In genomic region chr9:137478613-137479314, GRCh38 we compare ENCODE assay signal across 13 cellular contexts. TPM values are rescaled to one million over a fixed set of nuclear protein-coding genes. Genes with fewer than 3 reads are reported as not detected.
DNase-seq lines count a peak whose midpoint lies in the region; ATAC-seq and TF ChIP-seq lines count a peak whose summit lies in the region.
"Had no signal": no experiment of that assay in that cellular context is flagged by ENCODE, and none has a peak within 500 bp of the region (broad histone marks: within the 10 kb centered on the region; RNA-seq: fewer than 3 reads in every experiment).

No MANE protein-coding gene starts in this region.

- TF ChIP-seq CTCF in BE2C (IDR thresholded peaks at IDR 0.05; ENCODE audit: low read depth, low read length) (no peak), choroid plexus epithelial cell (conservative IDR thresholded peaks at IDR 0.05; ENCODE audit: low read depth, low read length) (no peak)

- no peak overlapping the region for H3K56ac ChIP-seq in mesendoderm (ENCODE audit: low read length)

- H3K27me3 ChIP-seq in BE2C (no peaks in the 10 kb centered on the region), mesendoderm (ENCODE audit: insufficient read depth, low read length, poor library complexity) (no peaks in the 10 kb centered on the region)
- H3K27me3 ChIP-seq: BLaER1 had no signal

- H3K4me1 ChIP-seq in BE2C (peaks cover 30% of the 10 kb centered on the region), mesendoderm (ENCODE audit: control insufficient read depth, low read depth, low read length) (no peaks in the 10 kb centered on the region)

- H3K4me2 ChIP-seq in mesendoderm (ENCODE audit: low read length): no peak overlapping the region
- H3K4me2 ChIP-seq: BLaER1 had no signal

- H3K18ac ChIP-seq in mesendoderm (ENCODE audit: low read length): no peak overlapping the region

- H3K36me3 ChIP-seq in BE2C (no peaks in the 10 kb centered on the region), mesendoderm (ENCODE audit: control insufficient read depth, insufficient read depth, low read length) (no peaks in the 10 kb centered on the region)

- DNase-seq in BE2C (peak; percentile 71), LHCN-M2 (ENCODE audit: low read depth) (peak; percentile 63), choroid plexus epithelial cell (ENCODE audit: low read depth) (peak; percentile 70), mesendoderm (peak; percentile 70)
- no peak for DNase-seq in activated CD4-positive, alpha-beta T cell treated with anti-CD3 and anti-CD28 coated beads, Interleukin-2, amount 50 U/mL, for 48 hours
- DNase-seq: NCI-H69 had no signal

- no peaks in the 10 kb centered on the region for H3K79me2 ChIP-seq in mesendoderm (ENCODE audit: control insufficient read depth, insufficient read depth, low read length)

- no peak overlapping the region for H3K27ac ChIP-seq in mesendoderm (ENCODE audit: low read depth, low read length)
- H3K27ac ChIP-seq: BLaER1 had no signal

- H2BK120ac ChIP-seq in mesendoderm (ENCODE audit: low read depth, low read length): no peak overlapping the region

- WGBS in mesendoderm (ENCODE audit: extremely low coverage, insufficient coverage, low lambda C conversion rate): no CpG with 5 or more reads among the region's 34 CpGs

- H3K9me3 ChIP-seq in BE2C: no peaks in the 10 kb centered on the region; the same call in 1 of the 2 replicates

- no peak overlapping the region for H2AK5ac ChIP-seq in mesendoderm (ENCODE audit: low read length)

- H4K8ac ChIP-seq in mesendoderm (ENCODE audit: low read depth, low read length): no peak overlapping the region

- H4K5ac ChIP-seq in mesendoderm (ENCODE audit: low read length): no peak overlapping the region

- ATAC-seq in HG02885 (IDR thresholded peaks at IDR 0.05; ENCODE audit: poor library complexity, unreplicated experiment) (no peak), GM19395 (IDR thresholded peaks at IDR 0.05; ENCODE audit: unreplicated experiment) (no peak), HG02981 (IDR thresholded peaks at IDR 0.05; ENCODE audit: unreplicated experiment) (no peak)
- ATAC-seq: activated CD4-positive, CD25-positive, alpha-beta regulatory T cell treated with anti-CD3 and anti-CD28 coated beads, Interleukin-2, amount 50 U/mL, for 24 hours had no signal

- H2BK15ac ChIP-seq in mesendoderm (replicated peaks; ENCODE audit: low read depth): no peak overlapping the region

- no peak overlapping the region for H3K23ac ChIP-seq in mesendoderm (ENCODE audit: low read length)

- no peak overlapping the region for H2BK5ac ChIP-seq in mesendoderm (ENCODE audit: low read length)

- H3K4ac ChIP-seq in mesendoderm (ENCODE audit: low read depth, low read length): no peak overlapping the region

- H3K79me1 ChIP-seq in mesendoderm (ENCODE audit: low read length): no peaks in the 10 kb centered on the region

- no peak overlapping the region for H3K9ac ChIP-seq in mesendoderm (ENCODE audit: low read length)
- H3K9ac ChIP-seq: BLaER1 had no signal

- H3K4me3 ChIP-seq in BE2C (ENCODE audit: low read depth, low read length): no peak overlapping the region; the same call in 1 of the 2 replicates
- peak overlapping the region; percentile 15 for H3K4me3 ChIP-seq in choroid plexus epithelial cell (ENCODE audit: low read depth, low read length)
- no peak overlapping the region for H3K4me3 ChIP-seq in mesendoderm (ENCODE audit: low read length)
- H3K4me3 ChIP-seq: BLaER1 had no signal

RNA-seq across cellular contexts. Expression of gene NSMF, which starts 19.6 kb away (rescaled TPM):
- polyA plus RNA-seq in BE2C (2012; ENCODE audit: insufficient read depth, insufficient read length, low read depth): 457 TPM
- 53.7 and 64.0 TPM in 2 replicates for total RNA-seq in LHCN-M2 (2014; rRNA removed)
- polyA plus RNA-seq in LHCN-M2 (2012): 38.4 TPM
- polyA plus RNA-seq in mesendoderm (2013, experiment 1 of 2): 27.2 TPM
- 28.2 TPM for polyA plus RNA-seq in mesendoderm (2013, experiment 2 of 2)

RNA-seq across cellular contexts. Expression of gene ENTPD8, which starts 37.6 kb away (rescaled TPM):
- 0.20 TPM for polyA plus RNA-seq in BE2C (2012; ENCODE audit: insufficient read depth, insufficient read length, low read depth)
- not detected in 2 replicates for total RNA-seq in LHCN-M2 (2014; rRNA removed)
- polyA plus RNA-seq in LHCN-M2 (2012): not detected
- polyA plus RNA-seq in mesendoderm (2013, experiment 1 of 2): 0.07 TPM
- 0.04 TPM for polyA plus RNA-seq in mesendoderm (2013, experiment 2 of 2)
- total RNA-seq: activated T-helper 1 cell treated with anti-CD3 and anti-CD28 coated beads, Interleukin-12 subunit alpha, Interleukin-12 subunit beta, Interleukin-2, Interleukin-4 antibody, amounts not matched to agents 30 ng/mL and 10 ng/mL and 1 ng/mL, durations not matched to agents 14 hours and 24 hours and 36 hours; SK-MEL-5 had no signal

RNA-seq across cellular contexts. Expression of gene NOXA1, which starts 55.6 kb away (rescaled TPM):
- not detected for polyA plus RNA-seq in BE2C (2012; ENCODE audit: insufficient read depth, insufficient read length, low read depth)
- 0.17 and 0.19 TPM in 2 replicates for total RNA-seq in LHCN-M2 (2014; rRNA removed)
- 0.13 TPM for polyA plus RNA-seq in LHCN-M2 (2012)
- polyA plus RNA-seq in mesendoderm (2013, experiment 1 of 2): 0.03 TPM
- polyA plus RNA-seq in mesendoderm (2013, experiment 2 of 2): 0.03 TPM

RNA-seq across cellular contexts. Expression of gene EXD3, which starts 55.8 kb away (rescaled TPM):
- 22.0 TPM for polyA plus RNA-seq in BE2C (2012; ENCODE audit: insufficient read depth, insufficient read length, low read depth)
- 4.0 and 6.5 TPM in 2 replicates for total RNA-seq in LHCN-M2 (2014; rRNA removed)
- polyA plus RNA-seq in LHCN-M2 (2012): 6.9 TPM
- polyA plus RNA-seq in mesendoderm (2013, experiment 1 of 2): 2.0 TPM
- polyA plus RNA-seq in mesendoderm (2013, experiment 2 of 2): 2.0 TPM

Comparison
In these comparisons a context has a peak if more than half of its experiments do, and no peak if none do; other contexts are left out.
1. DNase-seq: peak in BE2C (single experiment), LHCN-M2 (single experiment), choroid plexus epithelial cell (single experiment) and mesendoderm (single experiment); none in activated CD4-positive, alpha-beta T cell treated with anti-CD3 and anti-CD28 coated beads, Interleukin-2, amount 50 U/mL, for 48 hours (0 of 2).